ENCODE assay signal across 15 cellular contexts in genomic region chr13:98896868-98897144, GRCh38.
"Had no signal": no experiment of that assay in that cellular context is flagged by ENCODE, and none has a peak within 500 bp of the region (broad histone marks: within the 10 kb centered on the region; RNA-seq: fewer than 3 reads in every experiment).

No MANE protein-coding gene starts in this region.

- H3K4me3 Mint-ChIP-seq: activated CD8-positive, alpha-beta T cell treated with anti-CD3 and anti-CD28 coated beads, Interleukin-2, amount 10 ng/mL, durations not matched to agents 7 days and 5 days; immature natural killer cell; stimulated activated naive CD8-positive, alpha-beta T cell treated with anti-CD3 and anti-CD28 coated beads, Interleukin-15, Interleukin-2, amounts not matched to agents 100 ng/mL and 50 ng/mL, for 24 hours had no signal

- H3K27ac ChIP-seq: cardiac muscle cell, esophagus squamous epithelium, ovary, right lobe of liver, WERI-Rb-1 had no signal

- H3K36me3 ChIP-seq: cardiac muscle cell, ovary had no signal

- H3K27me3 ChIP-seq: cardiac muscle cell, esophagus squamous epithelium, ovary, right lobe of liver had no signal

- H3K27ac Mint-ChIP-seq: stimulated activated naive CD8-positive, alpha-beta T cell treated with anti-CD3 and anti-CD28 coated beads, Interleukin-15, Interleukin-2, amounts not matched to agents 100 ng/mL and 50 ng/mL, for 24 hours had no signal

- DNase-seq: activated CD8-positive, alpha-beta memory T cell treated with anti-CD3 and anti-CD28 coated beads, Interleukin-2, amount 50 U/mL, for 4 hours; activated CD8-positive, alpha-beta T cell treated with anti-CD3 and anti-CD28 coated beads, Interleukin-2, amount 10 ng/mL, durations not matched to agents 7 days and 5 days; activated effector memory CD4-positive, alpha-beta T cell treated with anti-CD3 and anti-CD28 coated beads, Interleukin-2, amount 50 U/mL, for 16 hours; activated T-cell treated with anti-CD3 and anti-CD28 coated beads, Interleukin-2, amount 50 U/mL, for 48 hours; esophagus squamous epithelium; immature natural killer cell; left cardiac atrium; ovary; right lobe of liver; T-helper 1 cell; WERI-Rb-1 had no signal

- ATAC-seq: activated CD8-positive, alpha-beta T cell treated with anti-CD3 and anti-CD28 coated beads, Interleukin-2, amount 10 ng/mL, durations not matched to agents 7 days and 5 days; left cardiac atrium; right lobe of liver; SK-N-SH treated with all-trans-retinoic acid at 6 μM for 48 hours had no signal

- H3K27me3 Mint-ChIP-seq: stimulated activated naive CD8-positive, alpha-beta T cell treated with anti-CD3 and anti-CD28 coated beads, Interleukin-15, Interleukin-2, amounts not matched to agents 100 ng/mL and 50 ng/mL, for 24 hours had no signal

- H3K9me3 ChIP-seq: esophagus squamous epithelium, ovary, right lobe of liver had no signal

- H3K9me3 Mint-ChIP-seq: immature natural killer cell; stimulated activated naive CD8-positive, alpha-beta T cell treated with anti-CD3 and anti-CD28 coated beads, Interleukin-15, Interleukin-2, amounts not matched to agents 100 ng/mL and 50 ng/mL, for 24 hours had no signal

- H3K4me1 ChIP-seq: right lobe of liver had no signal

- H3K4me3 ChIP-seq: cardiac muscle cell, esophagus squamous epithelium, lung, ovary, right lobe of liver had no signal
